Comparison of ENCODE assay signal across 29 cellular contexts in the genomic region with DNA sequence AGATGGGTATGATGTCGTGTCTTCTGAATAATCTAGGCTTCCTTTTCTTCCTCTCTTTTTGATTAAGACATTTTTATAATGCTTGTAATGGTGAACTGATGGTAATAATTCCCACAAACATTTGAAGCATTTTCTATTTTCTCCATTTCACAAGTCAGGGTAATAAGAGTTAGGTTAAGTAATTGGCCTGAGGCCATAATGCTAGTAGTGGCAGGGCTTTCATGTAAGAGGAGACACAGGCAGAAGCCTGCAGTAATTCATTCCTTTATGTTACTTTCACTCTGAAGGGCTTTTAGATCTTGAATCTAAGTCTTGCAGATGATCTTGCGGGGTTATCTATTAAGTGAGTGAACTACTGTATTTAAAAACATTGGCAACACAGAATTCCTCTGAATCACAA.
DNase-seq lines count a peak whose midpoint lies in the region; ATAC-seq and TF ChIP-seq lines count a peak whose summit lies in the region.
"Had no signal": no experiment of that assay in that cellular context is flagged by ENCODE, and none has a peak within 500 bp of the region (broad histone marks: within the 10 kb centered on the region; RNA-seq: fewer than 3 reads in every experiment).

No MANE protein-coding gene starts in this region.

- no peaks in the 10 kb centered on the region for H3K27me3 Mint-ChIP-seq in stimulated activated naive CD8-positive, alpha-beta T cell treated with anti-CD3 and anti-CD28 coated beads, Interleukin-15, amount 100 ng/mL, for 72 hours
- H3K27me3 Mint-ChIP-seq: activated CD4-positive, alpha-beta memory T cell treated with anti-CD3 and anti-CD28 coated beads, Interleukin-2, amount 10 ng/mL, durations not matched to agents 7 days and 5 days; activated naive CD4-positive, alpha-beta T cell treated with anti-CD3 and anti-CD28 coated beads, Interleukin-2, amount 10 ng/mL, durations not matched to agents 7 days and 5 days; central memory CD8-positive, alpha-beta T cell had no signal

- H3K4me3 ChIP-seq in choroid plexus epithelial cell (ENCODE audit: low read depth, low read length), result no peak overlapping the region
- H3K4me3 ChIP-seq: dorsolateral prefrontal cortex, GM12878, GM23338, heart right ventricle, spleen, transverse colon had no signal

- TF ChIP-seq CTCF in choroid plexus epithelial cell (conservative IDR thresholded peaks at IDR 0.05; ENCODE audit: low read depth, low read length), result no peak

- peaks cover 4 to 10% of the 10 kb centered on the region in 2 donors for H3K9me3 Mint-ChIP-seq in stimulated activated naive CD8-positive, alpha-beta T cell treated with anti-CD3 and anti-CD28 coated beads, Interleukin-15, amount 100 ng/mL, for 72 hours
- H3K9me3 Mint-ChIP-seq: activated CD4-positive, alpha-beta memory T cell treated with anti-CD3 and anti-CD28 coated beads, Interleukin-2, amount 10 ng/mL, durations not matched to agents 7 days and 5 days; activated naive CD4-positive, alpha-beta T cell treated with anti-CD3 and anti-CD28 coated beads, Interleukin-2, amount 10 ng/mL, durations not matched to agents 7 days and 5 days; GM23338 had no signal

- peak; percentile 30 for DNase-seq in EH (ENCODE audit: low read depth)
- peak; percentile 11 for DNase-seq in RPMI7951 (ENCODE audit: low read depth)
- peak; percentile 85 for DNase-seq in choroid plexus epithelial cell (ENCODE audit: low read depth)
- DNase-seq in left kidney (ENCODE audit: low read depth, low spot score), result peak; percentile 22
- DNase-seq in stimulated activated naive CD8-positive, alpha-beta T cell treated with anti-CD3 and anti-CD28 coated beads, Interleukin-15, amount 100 ng/mL, for 72 hours, result no peak
- DNase-seq in Kasumi-1 (lab: John Stamatoyannopoulos, UW), result no peak
- no peak for DNase-seq in erythroblast (lab: John Stamatoyannopoulos, UW)
- DNase-seq: activated CD4-positive, alpha-beta memory T cell treated with anti-CD3 and anti-CD28 coated beads, Interleukin-2, amount 10 ng/mL, durations not matched to agents 7 days and 5 days; activated CD4-positive, alpha-beta T cell treated with anti-CD3 and anti-CD28 coated beads for 1 hour; activated CD8-positive, alpha-beta memory T cell treated with anti-CD3 and anti-CD28 coated beads, Interleukin-2, amount 50 U/mL, for 48 hours; activated naive CD4-positive, alpha-beta T cell treated with anti-CD3 and anti-CD28 coated beads, Interleukin-2, amount 10 ng/mL, durations not matched to agents 7 days and 5 days; C1 segment of cervical spinal cord; DMS79; dorsolateral prefrontal cortex; foreskin melanocyte; heart right ventricle; kidney glomerular epithelial cell; NCI-H1048; NCI-H187 treated with DMSO at 0.1 percent for 48 hours; NCI-H526 treated with DMSO at 0.1 percent for 48 hours; right cardiac atrium; spleen; transverse colon had no signal

- H3K4me3 Mint-ChIP-seq in stimulated activated naive CD8-positive, alpha-beta T cell treated with anti-CD3 and anti-CD28 coated beads, Interleukin-15, amount 100 ng/mL, for 72 hours, result no peak overlapping the region
- H3K4me3 Mint-ChIP-seq: activated CD4-positive, alpha-beta memory T cell treated with anti-CD3 and anti-CD28 coated beads, Interleukin-2, amount 10 ng/mL, durations not matched to agents 7 days and 5 days; activated naive CD4-positive, alpha-beta T cell treated with anti-CD3 and anti-CD28 coated beads, Interleukin-2, amount 10 ng/mL, durations not matched to agents 7 days and 5 days; central memory CD8-positive, alpha-beta T cell; GM23338; neural crest cell; T-helper 1 cell treated with Interleukin-12 subunit alpha and Interleukin-12 subunit beta and Interleukin-4 antibody, amounts not matched to agents 30 μg/mL and 1 μg/mL, for 36 hours had no signal

- no peak overlapping the region for H3K27ac Mint-ChIP-seq in stimulated activated naive CD8-positive, alpha-beta T cell treated with anti-CD3 and anti-CD28 coated beads, Interleukin-15, amount 100 ng/mL, for 72 hours
- H3K27ac Mint-ChIP-seq: activated CD4-positive, alpha-beta memory T cell treated with anti-CD3 and anti-CD28 coated beads, Interleukin-2, amount 10 ng/mL, durations not matched to agents 7 days and 5 days; activated naive CD4-positive, alpha-beta T cell treated with anti-CD3 and anti-CD28 coated beads, Interleukin-2, amount 10 ng/mL, durations not matched to agents 7 days and 5 days; GM23338; T-helper 1 cell treated with Interleukin-12 subunit alpha and Interleukin-12 subunit beta and Interleukin-4 antibody, amounts not matched to agents 30 μg/mL and 1 μg/mL, for 36 hours had no signal

- ATAC-seq in stimulated activated naive CD8-positive, alpha-beta T cell treated with anti-CD3 and anti-CD28 coated beads, Interleukin-15, amount 100 ng/mL, for 72 hours, result no peak
- no peak for ATAC-seq in GM21447 (IDR thresholded peaks at IDR 0.05; ENCODE audit: unreplicated experiment)
- ATAC-seq: GM12878, GM23338, heart right ventricle, right cardiac atrium had no signal

- no peak for TF ChIP-seq POLR2A in erythroblast (IDR thresholded peaks at IDR 0.05; ENCODE audit: low read length)

- no peaks in the 10 kb centered on the region for H3K4me1 Mint-ChIP-seq in stimulated activated naive CD8-positive, alpha-beta T cell treated with anti-CD3 and anti-CD28 coated beads, Interleukin-15, amount 100 ng/mL, for 72 hours
- H3K4me1 Mint-ChIP-seq: activated CD4-positive, alpha-beta memory T cell treated with anti-CD3 and anti-CD28 coated beads, Interleukin-2, amount 10 ng/mL, durations not matched to agents 7 days and 5 days; activated naive CD4-positive, alpha-beta T cell treated with anti-CD3 and anti-CD28 coated beads, Interleukin-2, amount 10 ng/mL, durations not matched to agents 7 days and 5 days; central memory CD8-positive, alpha-beta T cell; GM23338; neural crest cell had no signal

Comparison
In these comparisons a context has a peak if more than half of its experiments do, and no peak if none do; other contexts are left out.
1. DNase-seq: peak in EH (single experiment), RPMI7951 (single experiment), choroid plexus epithelial cell (single experiment) and left kidney (single experiment); none in stimulated activated naive CD8-positive, alpha-beta T cell treated with anti-CD3 and anti-CD28 coated beads, Interleukin-15, amount 100 ng/mL, for 72 hours (0 of 2), Kasumi-1 (0 of 2) and erythroblast (0 of 2).